In the genomic region with DNA sequence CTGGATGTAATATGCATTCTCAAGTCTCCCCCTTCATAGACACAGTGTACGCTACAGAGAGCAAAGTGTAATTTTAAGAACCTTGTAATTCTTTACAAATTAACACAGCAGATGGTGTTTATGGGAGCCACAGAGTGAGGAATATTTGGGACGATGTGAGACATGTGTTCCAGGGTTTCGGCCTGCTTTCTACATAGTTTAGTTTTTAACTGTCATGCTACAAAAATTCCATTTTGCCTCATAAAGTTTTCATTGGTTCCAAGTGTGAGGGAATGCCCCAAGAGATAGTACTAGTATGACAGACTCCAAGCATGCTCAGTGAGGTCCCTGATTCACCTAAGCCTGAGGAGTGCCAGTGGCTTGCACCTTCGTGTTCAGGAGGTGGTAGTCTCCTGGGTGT, we compare ENCODE assay signal across 22 cellular contexts.
DNase-seq lines count a peak whose midpoint lies in the region; ATAC-seq and TF ChIP-seq lines count a peak whose summit lies in the region.
"Had no signal": no experiment of that assay in that cellular context is flagged by ENCODE, and none has a peak within 500 bp of the region (broad histone marks: within the 10 kb centered on the region; RNA-seq: fewer than 3 reads in every experiment).

No MANE protein-coding gene starts in this region.

- H2AK5ac ChIP-seq in neuronal stem cell (ENCODE audit: low read depth, low read length), result no peak overlapping the region

- H4K20me1 ChIP-seq in hepatocyte (ENCODE audit: insufficient read depth, poor library complexity, severe bottlenecking), result no peaks in the 10 kb centered on the region
- H4K20me1 ChIP-seq: BLaER1 treated with 17β-estradiol and CSF1 and Interleukin-3, amounts not matched to agents 10 nM and 100 nM had no signal

- H4K91ac ChIP-seq in neuronal stem cell (ENCODE audit: low read depth, low read length, poor library complexity), result no peak overlapping the region

- no peak overlapping the region for H2BK120ac ChIP-seq in neuronal stem cell (ENCODE audit: low read depth, low read length)

- H3K4ac ChIP-seq in neuronal stem cell (ENCODE audit: low read length), result no peak overlapping the region

- H3K79me2 ChIP-seq in hepatocyte, result no peaks in the 10 kb centered on the region

- H3K14ac ChIP-seq in neuronal stem cell (ENCODE audit: low read length), result no peak overlapping the region

- no peak overlapping the region for H3K23ac ChIP-seq in neuronal stem cell (ENCODE audit: low read depth, low read length, poor library complexity)

- H3K9ac ChIP-seq in neuronal stem cell (ENCODE audit: low read depth, low read length, poor library complexity), result no peak overlapping the region
- H3K9ac ChIP-seq: BLaER1 treated with 17β-estradiol and CSF1 and Interleukin-3, amounts not matched to agents 10 nM and 100 nM; SK-N-SH had no signal

- no peak overlapping the region for H2BK12ac ChIP-seq in neuronal stem cell (ENCODE audit: low read length)

- no peak for TF ChIP-seq CTCF in AG10803 (conservative IDR thresholded peaks at IDR 0.05; ENCODE audit: low read length)
- TF ChIP-seq CTCF in hepatocyte (IDR thresholded peaks at IDR 0.05; ENCODE audit: poor library complexity), result no peak

- no peak overlapping the region for H3K27ac ChIP-seq in neuronal stem cell (replicated peaks; ENCODE audit: low read length)
- H3K27ac ChIP-seq in hepatocyte, result no peak overlapping the region
- H3K27ac ChIP-seq: BLaER1 treated with 17β-estradiol and CSF1 and Interleukin-3, amounts not matched to agents 10 nM and 100 nM had no signal

- no peaks in the 10 kb centered on the region for H3K4me1 ChIP-seq in neuronal stem cell (ENCODE audit: control insufficient read depth in 2 of 2, insufficient read depth in 1 of 2, low read depth in 1 of 2, low read length in 2 of 2)
- no peaks in the 10 kb centered on the region for H3K4me1 ChIP-seq in hepatocyte (ENCODE audit: insufficient read depth)
- H3K4me1 ChIP-seq: Caco-2 had no signal

- H3K9me3 ChIP-seq in neuronal stem cell (replicated peaks in 1 of 2; ENCODE audit: control insufficient read depth in 2 of 2, insufficient read depth in 1 of 2, low read depth in 1 of 2, low read length in 2 of 2), result no peaks in the 10 kb centered on the region
- no peaks in the 10 kb centered on the region for H3K9me3 ChIP-seq in hepatocyte (ENCODE audit: low read depth)
- H3K9me3 ChIP-seq: Caco-2, MG63, SK-N-SH had no signal

- H3K9me2 ChIP-seq in hepatocyte (replicated peaks; ENCODE audit: insufficient read depth), result no peaks in the 10 kb centered on the region
- H3K9me2 ChIP-seq: SK-N-SH had no signal

- H3K4me2 ChIP-seq in neuronal stem cell (ENCODE audit: insufficient read depth, low read length, poor library complexity, severe bottlenecking) (no peak overlapping the region), hepatocyte (no peak overlapping the region)
- H3K4me2 ChIP-seq: BLaER1 treated with 17β-estradiol and CSF1 and Interleukin-3, amounts not matched to agents 10 nM and 100 nM; SK-N-SH had no signal

- ATAC-seq in HG02970 (IDR thresholded peaks at IDR 0.05; ENCODE audit: low FRiP score, unreplicated experiment), result no peak
- ATAC-seq: GM12878, Panc1 had no signal

- no peak overlapping the region for H2BK15ac ChIP-seq in neuronal stem cell (ENCODE audit: low read length)

- H2AFZ ChIP-seq in neuronal stem cell (ENCODE audit: low read length) (no peak overlapping the region), hepatocyte (no peak overlapping the region)

- WGBS in neuronal stem cell (ENCODE audit: extremely low coverage in 2 of 2, insufficient read length in 2 of 2, insufficient replicate concordance in 1 of 2), 2 donors, result no CpG with 5 or more reads among the region's 4 CpGs
- WGBS in hepatocyte (ENCODE audit: low lambda C conversion rate, missing lambda C conversion rate), result 68% methylated on average over 4 of the region's 4 CpGs

- H3K79me1 ChIP-seq in neuronal stem cell (ENCODE audit: low read depth, low read length), result no peaks in the 10 kb centered on the region

- no peak overlapping the region for H4K8ac ChIP-seq in neuronal stem cell (ENCODE audit: low read depth, low read length)

- H3K18ac ChIP-seq in neuronal stem cell (ENCODE audit: low read length), result peak overlapping the region; percentile 44

- H3K36me3 ChIP-seq in neuronal stem cell (replicated peaks in 1 of 2; ENCODE audit: control insufficient read depth in 2 of 2, insufficient read depth in 2 of 2, low read length in 2 of 2) (no peaks in the 10 kb centered on the region), hepatocyte (replicated peaks; ENCODE audit: insufficient read depth, low read depth) (no peaks in the 10 kb centered on the region)
- H3K36me3 ChIP-seq: BLaER1 treated with 17β-estradiol and CSF1 and Interleukin-3, amounts not matched to agents 10 nM and 100 nM; MG63 had no signal

- peak; percentile 66 for DNase-seq in AG10803 (ENCODE audit: low read depth)
- DNase-seq in EL, result peak; percentile 0
- DNase-seq in NCI-H1694 treated with DMSO at 0.1 percent for 48 hours (lab: John Stamatoyannopoulos, UW), result peak; percentile 41
- no peak for DNase-seq in neuronal stem cell (ENCODE audit: low spot score)
- DNase-seq in NCI-H2107 treated with DMSO at 0.1 percent for 48 hours (lab: John Stamatoyannopoulos, UW; ENCODE audit: unreplicated experiment), result no peak
- DNase-seq in hepatocyte (ENCODE audit: low spot score), result no peak
- DNase-seq: Caco-2; CD4-positive, alpha-beta memory T cell; DMS153; GDM1; MG63; NCI-H1417; NCI-H187 treated with DMSO at 0.1 percent for 48 hours; NCI-H524 treated with DMSO at 0.1 percent for 48 hours; NCI-H82; SIG-M5; SK-N-SH; T-helper 2 cell had no signal

- no peaks in the 10 kb centered on the region for H3K27me3 ChIP-seq in neuronal stem cell (ENCODE audit: control insufficient read depth in 3 of 3, insufficient read depth in 3 of 3, low read depth in 1 of 3, low read length in 3 of 3)
- H3K27me3 ChIP-seq in hepatocyte, result no peaks in the 10 kb centered on the region
- H3K27me3 ChIP-seq: BLaER1 treated with 17β-estradiol and CSF1 and Interleukin-3, amounts not matched to agents 10 nM and 100 nM; MG63 had no signal

- H3K4me3 ChIP-seq in AG10803 (ENCODE audit: low read length), result no peak overlapping the region
- no peak overlapping the region for H3K4me3 ChIP-seq in neuronal stem cell (ENCODE audit: low read length in 2 of 2)
- H3K4me3 ChIP-seq in hepatocyte, result no peak overlapping the region
- H3K4me3 ChIP-seq: BLaER1 treated with 17β-estradiol and CSF1 and Interleukin-3, amounts not matched to agents 10 nM and 100 nM; GM12878; MG63 had no signal

- H2BK5ac ChIP-seq in neuronal stem cell (ENCODE audit: low read length), result no peak overlapping the region

Comparison
In these comparisons a context has a peak if more than half of its experiments do, and no peak if none do; other contexts are left out.
1. DNase-seq: peak in AG10803 (single experiment), EL (single experiment) and NCI-H1694 treated with DMSO at 0.1 percent for 48 hours (single experiment); none in neuronal stem cell (single experiment), NCI-H2107 treated with DMSO at 0.1 percent for 48 hours (single experiment) and hepatocyte (single experiment).